In the genomic region with DNA sequence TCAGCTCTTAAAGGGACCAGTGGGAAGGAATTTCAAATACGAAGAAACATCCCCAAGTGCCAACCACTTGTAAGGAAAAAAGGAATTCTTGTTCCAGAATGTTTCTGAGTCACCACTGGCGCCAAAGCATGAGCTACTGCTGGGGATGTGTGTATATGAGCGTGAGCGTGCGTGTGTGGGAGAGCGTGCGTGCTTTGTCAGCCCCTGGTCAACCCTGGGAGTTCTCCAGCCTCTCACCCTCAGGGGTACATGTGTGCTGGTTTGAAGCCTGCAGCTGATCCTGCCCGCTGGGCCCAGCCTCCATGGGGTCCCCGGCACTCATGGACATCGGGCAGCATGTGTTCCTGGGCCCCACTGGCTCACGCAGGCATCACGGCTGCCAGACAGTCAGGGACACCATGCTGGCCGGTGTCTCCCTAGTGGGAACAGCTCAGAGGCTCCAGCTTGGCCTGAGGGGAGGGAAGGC, we compare ENCODE assay signal across 11 cellular contexts. TPM values are rescaled to one million over a fixed set of nuclear protein-coding genes. Genes with fewer than 3 reads are reported as not detected.
A peak's percentile ranks its signal among the peaks of the same experiment; 100 is the strongest.
DNase-seq lines count a peak whose midpoint lies in the region; ATAC-seq and TF ChIP-seq lines count a peak whose summit lies in the region.
"Had no signal": no experiment of that assay in that cellular context is flagged by ENCODE, and none has a peak within 500 bp of the region (broad histone marks: within the 10 kb centered on the region; RNA-seq: fewer than 3 reads in every experiment).

No MANE protein-coding gene starts in this region.

- no peak overlapping the region for H3K4me3 ChIP-seq in duodenal mucosa (ENCODE audit: low read depth in 1 of 2, low read length in 2 of 2)
- no peak overlapping the region for H3K4me3 ChIP-seq in PC-3 (ENCODE audit: low read length)
- H3K4me3 ChIP-seq: pancreas had no signal

- H3K36me3 ChIP-seq in duodenal mucosa (ENCODE audit: control insufficient read depth in 1 of 2, insufficient read depth in 2 of 2, low read length in 2 of 2) (no peaks in the 10 kb centered on the region), PC-3 (ENCODE audit: low read depth, low read length) (no peaks in the 10 kb centered on the region)
- H3K36me3 ChIP-seq: pancreas had no signal

- H2AFZ ChIP-seq in PC-3 (ENCODE audit: low read length): no peak overlapping the region

- no peak for ATAC-seq in PC-3
- ATAC-seq: pancreas; stimulated activated memory B cell treated with anti-CD40 and anti-IgM and Interleukin-4, amounts not matched to agents 10 μg/mL and 1 μg/mL and 100 μg/mL, for 72 hours had no signal

- no peaks in the 10 kb centered on the region for H3K9me2 ChIP-seq in PC-3 (replicated peaks; ENCODE audit: low read length)

- H3K27ac ChIP-seq in duodenal mucosa (ENCODE audit: low read depth, low read length) (peak overlapping the region; percentile 13), PC-3 (ENCODE audit: low read length) (no peak overlapping the region)
- H3K27ac ChIP-seq: pancreas had no signal

- intact Hi-C loops in PC-3 (cut with micrococcal nuclease): loop anchor here (10.0 kb wide), 2 partner anchors 67 to 237 kb away; no protein-coding TSS in a partner anchor

- no TSS peak for BruUV-seq in PC-3 (replicated peaks; lab: Mats Ljungman, UMichigan)

- no peaks in the 10 kb centered on the region for H3K27me3 ChIP-seq in duodenal mucosa (ENCODE audit: control insufficient read depth in 1 of 2, insufficient read depth in 2 of 2, low read length in 2 of 2)
- H3K27me3 ChIP-seq in PC-3 (ENCODE audit: low read length): no peaks in the 10 kb centered on the region
- H3K27me3 ChIP-seq: pancreas had no signal

- POLR2A ChIA-PET in PC-3 (lab: Charles Lee; ENCODE audit: unreplicated experiment): no interaction called here

- no peak overlapping the region for H3K9ac ChIP-seq in duodenal mucosa (ENCODE audit: low read depth in 1 of 2, low read length in 2 of 2)
- H3K9ac ChIP-seq in PC-3 (ENCODE audit: low read length): no peak overlapping the region

- H3K9me3 ChIP-seq in duodenal mucosa (ENCODE audit: control insufficient read depth in 1 of 2, low read length in 2 of 2) (no peaks in the 10 kb centered on the region), PC-3 (ENCODE audit: low read length) (no peaks in the 10 kb centered on the region)
- H3K9me3 ChIP-seq: pancreas had no signal

- in situ Hi-C loops in ACHN (cut with HindIII; ENCODE audit: low pct_ligation_motif_present, low pct_unique_long_range_greater_than_20kb, low sequenced_read_pairs): no loop called here
- in situ Hi-C loops in KBM-7 (cut with MboI; ENCODE audit: low pct_unique_long_range_greater_than_20kb, low sequenced_read_pairs): no loop called here

- H3K79me2 ChIP-seq in PC-3 (ENCODE audit: low read length): peaks cover 29% of the 10 kb centered on the region

- no peak overlapping the region for H3K4me2 ChIP-seq in PC-3 (ENCODE audit: low read length)

- peak; percentile 52 for DNase-seq in ACHN
- peak; percentile 57 for DNase-seq in NCI-H226
- peak; percentile 77 for DNase-seq in myocyte (ENCODE audit: low read depth)
- no peak for DNase-seq in NCI-H2196 treated with DMSO at 0.1 percent for 48 hours (lab: John Stamatoyannopoulos, UW; ENCODE audit: unreplicated experiment)
- no peak for DNase-seq in cerebellum (ENCODE audit: low spot score)
- no peak for DNase-seq in PC-3
- no peak for DNase-seq in KBM-7
- DNase-seq: NCI-H1092 had no signal

- H4K20me1 ChIP-seq in PC-3 (ENCODE audit: low read length): no peaks in the 10 kb centered on the region; the same call in 1 of the 2 replicates

- CTCF ChIA-PET in PC-3 (lab: Charles Lee): no interaction called here

- no peak for TF ChIP-seq CTCF in PC-3 (conservative IDR thresholded peaks at IDR 0.05; ENCODE audit: low read depth, low read length)

- H3K4me1 ChIP-seq in duodenal mucosa (ENCODE audit: control insufficient read depth in 1 of 2, insufficient read depth in 2 of 2, low read length in 2 of 2) (peaks cover 32 to 53% of the 10 kb centered on the region in 2 donors), PC-3 (ENCODE audit: insufficient read depth, low read length) (peaks cover 20% of the 10 kb centered on the region)

- no peaks in the 10 kb centered on the region for H3F3A ChIP-seq in PC-3 (ENCODE audit: low read length, unreplicated experiment)

RNA-seq across cellular contexts. Expression of a gene that starts 17.1 kb away (rescaled TPM):
- 30.8 and 43.1 TPM in 2 replicates for total RNA-seq in myocyte
- 20.9 TPM for polyA plus RNA-seq in myocyte (2012)
- total RNA-seq in cerebellum: 39.7 TPM
- 21.5 and 25.6 TPM in 2 replicates for total RNA-seq in PC-3 (2014; rRNA removed)

Comparison
In these comparisons a context has a peak if more than half of its experiments do, and no peak if none do; other contexts are left out.
1. DNase-seq: peak in ACHN (single experiment), NCI-H226 (single experiment) and myocyte (single experiment); none in NCI-H2196 treated with DMSO at 0.1 percent for 48 hours (single experiment), cerebellum (single experiment), PC-3 (single experiment) and KBM-7 (single experiment).